Comparison of ENCODE assay signal across 14 cellular contexts in genomic region chr6:3569817-3570216, GRCh38.
"Had no signal": no experiment of that assay in that cellular context is flagged by ENCODE, and none has a peak within 500 bp of the region (broad histone marks: within the 10 kb centered on the region; RNA-seq: fewer than 3 reads in every experiment).

No MANE protein-coding gene starts in this region.

- H3K4me3 ChIP-seq: dorsolateral prefrontal cortex, esophagus squamous epithelium had no signal

- FAIRE-seq: bronchial epithelial cell, islet of Langerhans, urothelium cell line had no signal

- H3K9me3 ChIP-seq: esophagus squamous epithelium had no signal

- H3K36me3 ChIP-seq: esophagus squamous epithelium, WERI-Rb-1 had no signal

- H3K27ac ChIP-seq: esophagus squamous epithelium, foreskin keratinocyte had no signal

- DNase-seq: activated CD4-positive, alpha-beta memory T cell treated with anti-CD3 and anti-CD28 coated beads, Interleukin-2, amount 10 ng/mL, durations not matched to agents 7 days and 5 days; activated CD4-positive, alpha-beta T cell treated with anti-CD3 and anti-CD28 coated beads for 36 hours; activated naive CD8-positive, alpha-beta T cell treated with anti-CD3 and anti-CD28 coated beads, Interleukin-2, amount 10 ng/mL, durations not matched to agents 7 days and 5 days; aorta; dorsolateral prefrontal cortex; esophagus squamous epithelium; foreskin keratinocyte; stimulated activated CD4-positive, alpha-beta T cell treated with anti-CD3 and anti-CD28 coated beads, Interleukin-2, amount 100 ng/mL, for 48 hours; stimulated activated naive CD4-positive, alpha-beta T cell treated with Interleukin-2 at 50 U/mL for 16 hours; WERI-Rb-1 had no signal

- H3K27me3 ChIP-seq: dorsolateral prefrontal cortex, esophagus squamous epithelium had no signal

- H3K4me1 ChIP-seq: esophagus squamous epithelium, foreskin keratinocyte had no signal

- ATAC-seq: activated CD4-positive, alpha-beta T cell treated with anti-CD3 and anti-CD28 coated beads for 36 hours; foreskin keratinocyte; left lobe of liver had no signal
